11 cellular contexts compared by ENCODE assay signal in genomic region chr10:112519129-112519761, GRCh38.
DNase-seq lines count a peak whose midpoint lies in the region; ATAC-seq and TF ChIP-seq lines count a peak whose summit lies in the region.
"Had no signal": no experiment of that assay in that cellular context is flagged by ENCODE, and none has a peak within 500 bp of the region (broad histone marks: within the 10 kb centered on the region; RNA-seq: fewer than 3 reads in every experiment).

No MANE protein-coding gene starts in this region.

- H3K36me3 ChIP-seq in MM.1S (replicated peaks; ENCODE audit: insufficient read depth, low read length): no peaks in the 10 kb centered on the region

- no peak overlapping the region for H3K9ac ChIP-seq in MM.1S (ENCODE audit: low read length)

- H3K27ac Mint-ChIP-seq in activated CD8-positive, alpha-beta T cell treated with anti-CD3 and anti-CD28 coated beads, Interleukin-2, amount 10 ng/mL, durations not matched to agents 7 days and 5 days: no peak overlapping the region

- H3K79me2 ChIP-seq in MM.1S (ENCODE audit: low read length): no peaks in the 10 kb centered on the region

- no peak overlapping the region for H3K4me2 ChIP-seq in MM.1S (ENCODE audit: low read depth, low read length)

- CTCF ChIA-PET in activated CD8-positive, alpha-beta T cell treated with anti-CD3 and anti-CD28 coated beads, Interleukin-2, amount 10 ng/mL, durations not matched to agents 7 days and 5 days (lab: Charles Lee): no interaction called here

- no peaks in the 10 kb centered on the region for H4K20me1 ChIP-seq in MM.1S (ENCODE audit: insufficient read depth, low read length)

- no peaks in the 10 kb centered on the region for H3K9me3 Mint-ChIP-seq in activated CD8-positive, alpha-beta T cell treated with anti-CD3 and anti-CD28 coated beads, Interleukin-2, amount 10 ng/mL, durations not matched to agents 7 days and 5 days (ENCODE audit: insufficient read depth)
- H3K9me3 Mint-ChIP-seq: CD14-positive monocyte had no signal

- ATAC-seq in GM18870 (IDR thresholded peaks at IDR 0.05; ENCODE audit: unreplicated experiment) (peak; percentile 58), HG03039 (IDR thresholded peaks at IDR 0.05; ENCODE audit: unreplicated experiment) (peak; percentile 77), HG02763 (IDR thresholded peaks at IDR 0.05; ENCODE audit: unreplicated experiment) (no peak)
- ATAC-seq in activated CD8-positive, alpha-beta T cell treated with anti-CD3 and anti-CD28 coated beads, Interleukin-2, amount 10 ng/mL, durations not matched to agents 7 days and 5 days: peak; percentile 57

- DNase-seq in GM12865 (ENCODE audit: low read depth) (peak; percentile 18), MM.1S (no peak), erythroblast (lab: John Stamatoyannopoulos, UW) (no peak), hepatic stellate cell (ENCODE audit: low spot score) (no peak)
- DNase-seq in activated CD8-positive, alpha-beta T cell treated with anti-CD3 and anti-CD28 coated beads, Interleukin-2, amount 10 ng/mL, durations not matched to agents 7 days and 5 days: no peak
- DNase-seq: NCI-H1417, OCI-M1 had no signal

- H3K9me3 ChIP-seq in MM.1S (replicated peaks; ENCODE audit: insufficient read depth, low read length): no peaks in the 10 kb centered on the region

- TF ChIP-seq CTCF in GM12865 (IDR thresholded peaks at IDR 0.05; ENCODE audit: insufficient read depth, low read depth, low read length, missing control alignments) (no peak), MM.1S (IDR thresholded peaks at IDR 0.05; ENCODE audit: low read length) (no peak)

- H3K4me3 ChIP-seq in GM12865 (ENCODE audit: low read depth, low read length) (no peak overlapping the region), MM.1S (ENCODE audit: low read length) (no peak overlapping the region)

- TF ChIP-seq POLR2A in erythroblast (IDR thresholded peaks at IDR 0.05; ENCODE audit: low read length): no peak

- no peak overlapping the region for H3K27ac ChIP-seq in MM.1S (ENCODE audit: low read length)

- H3K4me3 Mint-ChIP-seq in activated CD8-positive, alpha-beta T cell treated with anti-CD3 and anti-CD28 coated beads, Interleukin-2, amount 10 ng/mL, durations not matched to agents 7 days and 5 days: no peak overlapping the region
- H3K4me3 Mint-ChIP-seq: CD14-positive monocyte had no signal

- no peaks in the 10 kb centered on the region for H3K27me3 Mint-ChIP-seq in activated CD8-positive, alpha-beta T cell treated with anti-CD3 and anti-CD28 coated beads, Interleukin-2, amount 10 ng/mL, durations not matched to agents 7 days and 5 days (ENCODE audit: low read depth)

- H3F3A ChIP-seq in MM.1S (ENCODE audit: insufficient read depth, low read length): no peaks in the 10 kb centered on the region

- H3K36me3 Mint-ChIP-seq in activated CD8-positive, alpha-beta T cell treated with anti-CD3 and anti-CD28 coated beads, Interleukin-2, amount 10 ng/mL, durations not matched to agents 7 days and 5 days (ENCODE audit: low read depth): peaks cover 2% of the 10 kb centered on the region
- H3K36me3 Mint-ChIP-seq: CD14-positive monocyte had no signal

- no peaks in the 10 kb centered on the region for H3K4me1 Mint-ChIP-seq in activated CD8-positive, alpha-beta T cell treated with anti-CD3 and anti-CD28 coated beads, Interleukin-2, amount 10 ng/mL, durations not matched to agents 7 days and 5 days (ENCODE audit: low read depth)

- H3K4me1 ChIP-seq in MM.1S (ENCODE audit: low read length): no peaks in the 10 kb centered on the region

- H3K27me3 ChIP-seq in MM.1S (replicated peaks; ENCODE audit: insufficient read depth, low read length): no peaks in the 10 kb centered on the region

- H3K9me2 ChIP-seq in MM.1S (replicated peaks; ENCODE audit: insufficient read depth, low read length): no peaks in the 10 kb centered on the region

- POLR2A ChIA-PET in activated CD8-positive, alpha-beta T cell treated with anti-CD3 and anti-CD28 coated beads, Interleukin-2, amount 10 ng/mL, durations not matched to agents 7 days and 5 days (lab: Charles Lee): interaction anchor here (0.5 kb wide), 1 partner anchor 22 kb away, joined by 3 read pairs; no protein-coding TSS in a partner anchor

- no peak overlapping the region for H2AFZ ChIP-seq in MM.1S (ENCODE audit: low read length)
